In genomic region chr20:25058051-25058796, GRCh38 we compare ENCODE assay signal across 8 cellular contexts. TPM values are rescaled to one million over a fixed set of nuclear protein-coding genes. Genes with fewer than 3 reads are reported as not detected.
A peak's percentile ranks its signal among the peaks of the same experiment; 100 is the strongest.
DNase-seq lines count a peak whose midpoint lies in the region; ATAC-seq and TF ChIP-seq lines count a peak whose summit lies in the region.

Gene ACSS1 (minus strand): TSS chr20:25058139. CDS start chr20:25058102, 37 bp downstream.

- no peaks in the 10 kb centered on the region for H3K36me3 ChIP-seq in Loucy (ENCODE audit: insufficient read depth, low read length)

- H3K9me3 ChIP-seq in Loucy (ENCODE audit: insufficient read depth, low read depth, low read length) (no peaks in the 10 kb centered on the region), mononuclear cell (ENCODE audit: low read depth, low read length) (no peaks in the 10 kb centered on the region)

- no peaks in the 10 kb centered on the region for H3F3A ChIP-seq in Loucy (ENCODE audit: low read depth)

- H3K4me3 ChIP-seq in Loucy (ENCODE audit: low read length, poor library complexity, severe bottlenecking) (peak within 1 kb of the TSS; percentile 92), mononuclear cell (ENCODE audit: low read length) (peak within 1 kb of the TSS; percentile 69)

- H3K9ac ChIP-seq in Loucy (ENCODE audit: low read depth, low read length, poor library complexity, severe bottlenecking): peak within 1 kb of the TSS; percentile 97

- H3K4me2 ChIP-seq in Loucy (ENCODE audit: low read depth, low read length, poor library complexity, severe bottlenecking): peak within 1 kb of the TSS; percentile 86

- H4K20me1 ChIP-seq in Loucy (ENCODE audit: insufficient read depth, low read length, poor library complexity, severe bottlenecking): peaks cover 30% of the 10 kb centered on the region

- peak; percentile 53 for ATAC-seq in GM21737 (IDR thresholded peaks at IDR 0.05; ENCODE audit: unreplicated experiment)

- peaks cover 43% of the 10 kb centered on the region for H3K79me2 ChIP-seq in Loucy (ENCODE audit: insufficient read depth, low read length)

- no peak for TF ChIP-seq CTCF in Loucy (conservative IDR thresholded peaks at IDR 0.05; ENCODE audit: low read length)

- no peaks in the 10 kb centered on the region for H3K9me2 ChIP-seq in Loucy (replicated peaks; ENCODE audit: low read depth, low read length)

- no peaks in the 10 kb centered on the region for H3K27me3 ChIP-seq in Loucy (ENCODE audit: insufficient read depth, low read length, poor library complexity, severe bottlenecking)
- no peaks in the 10 kb centered on the region for H3K27me3 ChIP-seq in mononuclear cell (ENCODE audit: insufficient read depth, low read length)

- peak within 1 kb of the TSS; percentile 53 for H2AFZ ChIP-seq in Loucy (ENCODE audit: low read length)

- DNase-seq in GM03348 (ENCODE audit: low spot score) (peak; percentile 72), COR-L47 (lab: John Stamatoyannopoulos, UW) (no peak)
- DNase-seq in activated CD4-positive, alpha-beta T cell treated with anti-CD3 and anti-CD28 coated beads, Interleukin-2, amount 50 U/mL, for 4 hours: peak; percentile 63 to 64
- peak; percentile 64 for DNase-seq in effector CD4-positive, alpha-beta T cell
- DNase-seq in stimulated activated CD8-positive, alpha-beta memory T cell treated with anti-CD3 and anti-CD28 coated beads, Interleukin-4, amount 100 ng/mL, for 4 hours (ENCODE audit: low read depth in 2 of 2, low spot score in 1 of 2): peak; percentile 50 to 55

- H3K4me1 ChIP-seq in Loucy (ENCODE audit: insufficient read depth, low read length, poor library complexity, severe bottlenecking) (peaks cover 54% of the 10 kb centered on the region), mononuclear cell (ENCODE audit: insufficient read depth, low read length) (peaks cover 50% of the 10 kb centered on the region)

RNA-seq across cellular contexts. Expression of gene ACSS1, which starts in this region (rescaled TPM):
- 8.0 TPM for total RNA-seq in mononuclear cell
